In the genomic region with DNA sequence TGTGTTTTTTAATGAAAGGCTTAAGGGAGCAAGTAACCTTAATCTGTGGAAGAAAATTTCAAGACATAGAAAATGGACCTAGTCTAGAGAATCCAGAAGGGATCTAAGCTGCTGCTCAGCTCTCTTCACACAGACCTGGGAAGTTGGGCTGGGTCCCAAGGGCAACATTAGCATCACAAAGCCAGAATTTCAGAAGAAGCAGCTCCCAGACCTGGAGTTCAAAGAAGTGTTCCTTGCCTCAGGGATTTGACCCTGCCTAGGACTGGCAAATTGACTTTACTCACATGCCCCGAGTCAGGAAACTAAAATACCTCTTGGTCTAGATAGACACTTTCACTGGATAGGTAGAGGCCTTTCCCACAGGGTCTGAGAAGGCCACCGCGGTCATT, we compare ENCODE assay signal across 3 cellular contexts. TPM values are rescaled to one million over a fixed set of nuclear protein-coding genes. Genes with fewer than 3 reads are reported as not detected.
"Had no signal": no experiment of that assay in that cellular context is flagged by ENCODE, and none has a peak within 500 bp of the region (broad histone marks: within the 10 kb centered on the region; RNA-seq: fewer than 3 reads in every experiment).

No MANE protein-coding gene starts in this region.

RNA-seq across cellular contexts. Expression of a gene that starts 14.9 kb away (rescaled TPM):
- total RNA-seq: endodermal cell, fibroblast of villous mesenchyme, foreskin keratinocyte had no signal
- polyA plus RNA-seq: foreskin keratinocyte had no signal
